ENCODE assay signal across 9 cellular contexts in the genomic region with DNA sequence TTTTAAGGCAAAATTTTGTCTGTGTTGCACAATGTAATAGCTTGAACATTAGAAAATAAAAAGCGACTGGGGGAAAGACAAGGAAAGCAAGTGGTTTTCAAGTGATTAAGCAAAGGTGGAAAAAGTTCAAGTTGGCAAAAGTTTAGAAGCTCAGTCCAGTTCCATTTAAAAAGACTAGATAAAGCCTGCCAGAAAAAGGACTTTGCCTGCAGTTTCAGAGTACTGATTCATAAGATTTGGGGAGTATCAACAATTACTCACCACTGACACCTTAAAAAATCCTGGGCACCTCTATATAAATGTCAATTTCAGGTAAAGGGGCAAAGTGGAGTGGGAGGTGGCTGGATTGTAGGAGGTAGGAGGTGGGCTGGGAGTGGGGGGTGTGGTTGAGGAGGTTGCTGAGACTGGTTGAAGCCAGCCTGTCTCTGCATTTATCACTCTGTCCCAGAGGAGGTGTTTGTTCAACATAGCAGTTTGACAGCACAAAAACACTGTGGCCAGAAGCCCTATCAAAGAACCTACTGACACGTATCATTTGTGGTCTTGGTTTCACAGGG. TPM values are rescaled to one million over a fixed set of nuclear protein-coding genes. Genes with fewer than 3 reads are reported as not detected.
A peak's percentile ranks its signal among the peaks of the same experiment; 100 is the strongest.
DNase-seq lines count a peak whose midpoint lies in the region; ATAC-seq and TF ChIP-seq lines count a peak whose summit lies in the region.
"Had no signal": no experiment of that assay in that cellular context is flagged by ENCODE, and none has a peak within 500 bp of the region (broad histone marks: within the 10 kb centered on the region; RNA-seq: fewer than 3 reads in every experiment).

No MANE protein-coding gene starts in this region.

- no peaks in the 10 kb centered on the region for H3K9me3 ChIP-seq in neural progenitor cell (ENCODE audit: low read depth)
- no peaks in the 10 kb centered on the region for H3K9me3 ChIP-seq in CD4-positive, alpha-beta T cell (ENCODE audit: control insufficient read depth, low read length)
- H3K9me3 ChIP-seq in Karpas-422 (ENCODE audit: low read length), result no peaks in the 10 kb centered on the region

- no peak overlapping the region for H2AFZ ChIP-seq in neural progenitor cell (replicated peaks)
- no peak overlapping the region for H2AFZ ChIP-seq in Karpas-422 (ENCODE audit: low read length)

- H3K4me3 Mint-ChIP-seq in CD14-positive monocyte (peak overlapping the region; percentile 51 to 64), neural progenitor cell (peak overlapping the region; percentile 50)
- no peak overlapping the region for H3K4me3 Mint-ChIP-seq in CD4-positive, alpha-beta T cell

- H3K27ac Mint-ChIP-seq in CD14-positive monocyte (peak overlapping the region; percentile 52 to 90 (median 85)), neural progenitor cell (no peak overlapping the region)
- H3K27ac Mint-ChIP-seq in CD4-positive, alpha-beta T cell, result no peak overlapping the region

- H3K4me3 ChIP-seq in neural progenitor cell (no peak overlapping the region), Karpas-422 (ENCODE audit: low read length) (no peak overlapping the region)

- H3K27ac ChIP-seq in neural progenitor cell, result peak overlapping the region; percentile 44
- H3K27ac ChIP-seq in CD4-positive, alpha-beta T cell (ENCODE audit: low read depth, low read length), result no peak overlapping the region
- H3K27ac ChIP-seq in Karpas-422 (ENCODE audit: low read length), result no peak overlapping the region

- H3K9me3 Mint-ChIP-seq in CD14-positive monocyte (no peaks in the 10 kb centered on the region), neural progenitor cell (no peaks in the 10 kb centered on the region)
- no peaks in the 10 kb centered on the region for H3K9me3 Mint-ChIP-seq in CD4-positive, alpha-beta T cell

- H3K79me2 ChIP-seq in neural progenitor cell (ENCODE audit: low read depth), result peaks cover 100% of the 10 kb centered on the region
- no peaks in the 10 kb centered on the region for H3K79me2 ChIP-seq in Karpas-422 (ENCODE audit: low read length)

- CTCF ChIA-PET in CD4-positive, alpha-beta T cell (lab: Charles Lee), result no interaction called here

- H3K36me3 ChIP-seq in neural progenitor cell (no peaks in the 10 kb centered on the region), Karpas-422 (ENCODE audit: insufficient read depth, low read length) (no peaks in the 10 kb centered on the region)

- H3K27me3 Mint-ChIP-seq in CD14-positive monocyte (ENCODE audit: low read depth in 3 of 3) (peaks cover 0 to 1% (median 0%) of the 10 kb centered on the region in 3 donors), neural progenitor cell (ENCODE audit: insufficient read depth, low read depth) (no peaks in the 10 kb centered on the region)
- peaks cover 37% of the 10 kb centered on the region for H3K27me3 Mint-ChIP-seq in CD4-positive, alpha-beta T cell

- TF ChIP-seq CTCF in CD14-positive monocyte (IDR thresholded peaks at IDR 0.05) (no peak), neural progenitor cell (IDR thresholded peaks at IDR 0.05) (no peak)
- TF ChIP-seq CTCF in CD4-positive, alpha-beta T cell (IDR thresholded peaks at IDR 0.05), result no peak

- intact Hi-C loops in CD14-positive monocyte (cut with micrococcal nuclease), result no loop called here
- intact Hi-C loops in CD4-positive, alpha-beta T cell (cut with DNase I, micrococcal nuclease), result no loop called here

- H3K4me1 Mint-ChIP-seq in CD14-positive monocyte (peaks cover 83% of the 10 kb centered on the region), neural progenitor cell (peaks cover 97% of the 10 kb centered on the region)
- no peaks in the 10 kb centered on the region for H3K4me1 Mint-ChIP-seq in CD4-positive, alpha-beta T cell (ENCODE audit: low read depth)

- DNase-seq in CD14-positive monocyte (ENCODE audit: low spot score) (no peak), OCI-M1 (lab: John Stamatoyannopoulos, UW) (peak; percentile 93), fibroblast of gingiva (ENCODE audit: low read depth) (peak; percentile 83), neural progenitor cell (ENCODE audit: low spot score) (peak; percentile 48), NCI-H1417 (lab: John Stamatoyannopoulos, UW) (no peak), Karpas-422 (no peak)
- DNase-seq in CD4-positive, alpha-beta T cell, result no peak
- DNase-seq: stimulated activated CD4-positive, alpha-beta T cell treated with anti-CD3 and anti-CD28 coated beads, Interleukin-1b, Interleukin-23, amount 100 ng/mL, for 48 hours had no signal

- H3K9me2 ChIP-seq in Karpas-422 (replicated peaks; ENCODE audit: insufficient read depth, low read length), result no peaks in the 10 kb centered on the region

- H3K27me3 ChIP-seq in neural progenitor cell (no peaks in the 10 kb centered on the region), Karpas-422 (ENCODE audit: low read length) (no peaks in the 10 kb centered on the region)
- peaks cover 6% of the 10 kb centered on the region for H3K27me3 ChIP-seq in CD4-positive, alpha-beta T cell (ENCODE audit: control insufficient read depth, insufficient read depth, low read length)

- H3K36me3 Mint-ChIP-seq in CD14-positive monocyte, result peaks cover 95 to 99% of the 10 kb centered on the region in 2 donors
- peaks cover 9% of the 10 kb centered on the region for H3K36me3 Mint-ChIP-seq in neural progenitor cell
- no peaks in the 10 kb centered on the region for H3K36me3 Mint-ChIP-seq in CD4-positive, alpha-beta T cell (ENCODE audit: low read depth)

- no peak for ATAC-seq in HG02678 (IDR thresholded peaks at IDR 0.05; ENCODE audit: unreplicated experiment)
- ATAC-seq in CD4-positive, alpha-beta T cell (ENCODE audit: poor library complexity), result no peak

- H3F3A ChIP-seq in neural progenitor cell (ENCODE audit: low read depth), result peaks cover 48% of the 10 kb centered on the region

- peaks cover 100% of the 10 kb centered on the region for H4K20me1 ChIP-seq in neural progenitor cell (ENCODE audit: low read depth)
- no peaks in the 10 kb centered on the region for H4K20me1 ChIP-seq in Karpas-422 (ENCODE audit: insufficient read depth, low read depth, low read length)

- H3K4me1 ChIP-seq in neural progenitor cell (peaks cover 92% of the 10 kb centered on the region), Karpas-422 (ENCODE audit: low read length) (peaks cover 30% of the 10 kb centered on the region)

- peak overlapping the region; percentile 60 for H3K4me2 ChIP-seq in neural progenitor cell
- H3K4me2 ChIP-seq in Karpas-422 (ENCODE audit: low read depth, low read length, poor library complexity, severe bottlenecking), result no peak overlapping the region

- POLR2A ChIA-PET in CD4-positive, alpha-beta T cell (lab: Charles Lee), result no interaction called here

- H3K9ac ChIP-seq in neural progenitor cell (no peak overlapping the region), Karpas-422 (ENCODE audit: low read length) (no peak overlapping the region)

RNA-seq across cellular contexts. Expression of gene ZEB2, which starts 14.6 kb away (rescaled TPM):
- 10 to 100 TPM; 76.8 to 93.8 TPM for polyA plus RNA-seq in CD14-positive monocyte
- total RNA-seq in neural progenitor cell (ENCODE audit: low replicate concordance), result 72.9 and 106 TPM in 2 replicates
- 10 to 100 TPM; 12.3 to 13.4 TPM for total RNA-seq in CD4-positive, alpha-beta T cell
- total RNA-seq in Karpas-422 (2014; rRNA removed; shearing (Covaris generic); ENCODE audit: low replicate concordance), result 15.3 and 29.4 TPM in 2 replicates

Comparison
In these comparisons a context has a peak if more than half of its experiments do, and no peak if none do; other contexts are left out.
1. DNase-seq: peak in OCI-M1 (single experiment), fibroblast of gingiva (single experiment) and neural progenitor cell (single experiment); none in CD14-positive monocyte (single experiment), CD4-positive, alpha-beta T cell (0 of 10), NCI-H1417 (0 of 3) and Karpas-422 (single experiment).
2. H3K27ac Mint-ChIP-seq: peak in CD14-positive monocyte (7 of 7); none in neural progenitor cell (single experiment) and CD4-positive, alpha-beta T cell (single experiment).